Comparison of ENCODE assay signal across 9 cellular contexts in the genomic region with DNA sequence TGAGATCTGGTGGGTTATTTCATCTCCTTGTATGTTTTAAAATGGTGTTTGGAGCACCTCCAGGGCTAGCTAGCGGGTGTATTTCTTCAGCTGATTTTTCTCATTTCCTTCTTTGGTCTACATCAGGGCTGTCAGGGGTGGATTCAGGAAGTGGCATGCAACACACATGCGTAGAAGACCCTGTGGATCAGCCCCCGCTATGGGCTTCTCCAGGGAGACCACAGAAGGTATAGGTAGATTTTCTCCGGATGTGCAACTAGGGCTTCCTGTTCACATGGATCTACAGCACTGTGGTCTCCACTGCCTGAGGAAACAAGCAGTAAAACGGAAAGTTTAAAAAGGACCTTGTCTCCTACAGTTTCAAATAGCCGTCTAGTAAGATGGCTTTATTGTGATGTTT. TPM values are rescaled to one million over a fixed set of nuclear protein-coding genes. Genes with fewer than 3 reads are reported as not detected.
DNase-seq lines count a peak whose midpoint lies in the region; ATAC-seq lines count a peak whose summit lies in the region.
"Had no signal": no experiment of that assay in that cellular context is flagged by ENCODE, and none has a peak within 500 bp of the region (broad histone marks: within the 10 kb centered on the region; RNA-seq: fewer than 3 reads in every experiment).

No MANE protein-coding gene starts in this region.

- no peaks in the 10 kb centered on the region for H3K27me3 ChIP-seq in CD8-positive, alpha-beta memory T cell (ENCODE audit: insufficient read depth, low read length, poor library complexity, severe bottlenecking)
- H3K27me3 ChIP-seq in naive thymus-derived CD4-positive, alpha-beta T cell (ENCODE audit: control insufficient read depth in 2 of 2, insufficient read depth in 2 of 2, low read length in 2 of 2): no peaks in the 10 kb centered on the region

- peaks cover 0 to 2% of the 10 kb centered on the region in 2 donors for H3K27me3 Mint-ChIP-seq in CD8-positive, alpha-beta memory T cell
- H3K27me3 Mint-ChIP-seq in naive thymus-derived CD4-positive, alpha-beta T cell: no peaks in the 10 kb centered on the region

- H3K36me3 Mint-ChIP-seq in CD8-positive, alpha-beta memory T cell: peaks cover 5 to 82% (median 15%) of the 10 kb centered on the region in 3 donors
- peaks cover 5 to 39% (median 27%) of the 10 kb centered on the region in 5 donors for H3K36me3 Mint-ChIP-seq in naive thymus-derived CD4-positive, alpha-beta T cell

- H3K36me3 ChIP-seq in CD8-positive, alpha-beta memory T cell (ENCODE audit: insufficient read depth, low read length): peaks cover 45% of the 10 kb centered on the region
- H3K36me3 ChIP-seq in naive thymus-derived CD4-positive, alpha-beta T cell (ENCODE audit: control insufficient read depth in 2 of 3, insufficient read depth in 3 of 3, low read length in 3 of 3): peaks cover 3 to 39% (median 23%) of the 10 kb centered on the region in 3 experiments

- peaks cover 38 to 72% (median 48%) of the 10 kb centered on the region in 3 donors for H3K4me1 Mint-ChIP-seq in CD8-positive, alpha-beta memory T cell
- H3K4me1 Mint-ChIP-seq in naive thymus-derived CD4-positive, alpha-beta T cell: peaks cover 19 to 71% (median 65%) of the 10 kb centered on the region in 7 donors

- peak overlapping the region; percentile 40 for H3K27ac ChIP-seq in CD8-positive, alpha-beta memory T cell (ENCODE audit: low read depth, low read length)
- H3K27ac ChIP-seq in naive thymus-derived CD4-positive, alpha-beta T cell (ENCODE audit: low read depth, low read length): peak overlapping the region; percentile 89

- ATAC-seq in HG03108 (IDR thresholded peaks at IDR 0.05; ENCODE audit: unreplicated experiment) (peak; percentile 37), GM19328 (IDR thresholded peaks at IDR 0.05; ENCODE audit: unreplicated experiment) (no peak)
- peak; percentile 58 for ATAC-seq in naive thymus-derived CD4-positive, alpha-beta T cell

- H3K4me1 ChIP-seq in CD8-positive, alpha-beta memory T cell (ENCODE audit: insufficient read depth, low read length): peaks cover 39% of the 10 kb centered on the region
- H3K4me1 ChIP-seq in naive thymus-derived CD4-positive, alpha-beta T cell (ENCODE audit: control insufficient read depth in 2 of 2, insufficient read depth in 2 of 2, low read length in 2 of 2): peaks cover 28 to 35% of the 10 kb centered on the region in 2 donors

- H3K9me3 ChIP-seq in CD8-positive, alpha-beta memory T cell (ENCODE audit: low read length): no peaks in the 10 kb centered on the region
- no peaks in the 10 kb centered on the region for H3K9me3 ChIP-seq in naive thymus-derived CD4-positive, alpha-beta T cell (ENCODE audit: control insufficient read depth in 2 of 3, low read length in 3 of 3)

- CTCF ChIA-PET in CD8-positive, alpha-beta memory T cell (lab: Charles Lee): interaction anchor here (0.7 to 9.2 kb wide), 14 partner anchors 10 to 417 kb away, joined by 3 to 118 read pairs (median 4); a partner anchor contains a TSS
- CTCF ChIA-PET in naive thymus-derived CD4-positive, alpha-beta T cell (lab: Charles Lee): interaction anchor here (0.7 to 6.1 kb wide), 9 partner anchors 8 to 97 kb away, joined by 3 to 74 read pairs (median 5); a partner anchor contains a TSS

- intact Hi-C loops in naive thymus-derived CD4-positive, alpha-beta T cell (cut with micrococcal nuclease): loop anchor here (2.0 to 10.0 kb wide), 10 partner anchors 13 to 1637 kb away; a partner anchor contains a TSS

- DNase-seq in CD8-positive, alpha-beta memory T cell: peak; percentile 50 to 83 (median 78)
- DNase-seq in activated CD4-positive, alpha-beta T cell treated with anti-CD3 and anti-CD28 coated beads, Interleukin-2, amount 50 U/mL, for 1 hour: peak; percentile 37
- DNase-seq in naive thymus-derived CD4-positive, alpha-beta T cell: peak in 8 of 9 donors; percentile 55 to 80 (median 77)
- DNase-seq in retina: no peak
- no peak for DNase-seq in amniotic stem cell (lab: John Stamatoyannopoulos, UW)
- no peak for DNase-seq in cerebellar nuclear complex (lab: John Stamatoyannopoulos, UW)

- peak overlapping the region; percentile 3 for H3K4me3 ChIP-seq in CD8-positive, alpha-beta memory T cell (ENCODE audit: low read length)
- H3K4me3 ChIP-seq in naive thymus-derived CD4-positive, alpha-beta T cell (ENCODE audit: low read length): peak overlapping the region; percentile 25

- H3K27ac Mint-ChIP-seq in CD8-positive, alpha-beta memory T cell: peak overlapping the region; percentile 95 to 99 (median 96)
- H3K27ac Mint-ChIP-seq in naive thymus-derived CD4-positive, alpha-beta T cell: peak overlapping the region; percentile 74 to 100 (median 93)

- H3K9me3 Mint-ChIP-seq in CD8-positive, alpha-beta memory T cell: no peaks in the 10 kb centered on the region
- no peaks in the 10 kb centered on the region for H3K9me3 Mint-ChIP-seq in naive thymus-derived CD4-positive, alpha-beta T cell

- POLR2A ChIA-PET in CD8-positive, alpha-beta memory T cell (lab: Charles Lee): interaction anchor here (0.8 to 5.1 kb wide), 2 partner anchors 11 to 37 kb away, joined by 3 to 19 read pairs; a partner anchor contains a TSS
- POLR2A ChIA-PET in naive thymus-derived CD4-positive, alpha-beta T cell (lab: Charles Lee): interaction anchor here (0.6 to 5.3 kb wide), 10 partner anchors 10 to 196 kb away, joined by 3 to 32 read pairs (median 4); a partner anchor contains a TSS

- H3K4me3 Mint-ChIP-seq in CD8-positive, alpha-beta memory T cell: peak overlapping the region; percentile 66 to 87 (median 71)
- H3K4me3 Mint-ChIP-seq in naive thymus-derived CD4-positive, alpha-beta T cell: peak overlapping the region; percentile 56 to 86 (median 72)

RNA-seq across cellular contexts. Expression of a gene that starts 10.4 kb away (rescaled TPM):
- total RNA-seq in CD8-positive, alpha-beta memory T cell: 10 to 100 TPM; 39.1 to 46.1 TPM
- 82.6 TPM for polyA plus RNA-seq in CD8-positive, alpha-beta memory T cell
- 100 to 1,000 TPM in 2 of 5 experiments, 10 to 100 TPM in 3; 75.1 to 116 (median 82.0) TPM for total RNA-seq in naive thymus-derived CD4-positive, alpha-beta T cell
- 10 to 100 TPM; 58.1 to 68.6 TPM for polyA plus RNA-seq in naive thymus-derived CD4-positive, alpha-beta T cell

RNA-seq across cellular contexts. Expression of a gene that starts 57.9 kb away (rescaled TPM):
- under 1 TPM; 0.55 to 0.59 TPM for total RNA-seq in CD8-positive, alpha-beta memory T cell
- 10.4 TPM for polyA plus RNA-seq in CD8-positive, alpha-beta memory T cell
- total RNA-seq in naive thymus-derived CD4-positive, alpha-beta T cell: 1 to 10 TPM in 2 of 5 experiments, not detected in 3; 1.6 to 9.7 TPM
- 1 to 10 TPM in 1 of 2 donors, under 1 TPM in 1; 0.24 to 3.1 TPM for polyA plus RNA-seq in naive thymus-derived CD4-positive, alpha-beta T cell
- total RNA-seq: activated CD8-positive, alpha-beta memory T cell treated with anti-CD3 and anti-CD28 coated beads for 36 hours had no signal

Comparison
In these comparisons a context has a peak if more than half of its experiments do, and no peak if none do; other contexts are left out.
1. DNase-seq: peak in CD8-positive, alpha-beta memory T cell (5 of 5), activated CD4-positive, alpha-beta T cell treated with anti-CD3 and anti-CD28 coated beads, Interleukin-2, amount 50 U/mL, for 1 hour (single experiment) and naive thymus-derived CD4-positive, alpha-beta T cell (8 of 9); none in retina (single experiment), amniotic stem cell (single experiment) and cerebellar nuclear complex (0 of 2).